ENCODE assay signal across 8 cellular contexts in the genomic region with DNA sequence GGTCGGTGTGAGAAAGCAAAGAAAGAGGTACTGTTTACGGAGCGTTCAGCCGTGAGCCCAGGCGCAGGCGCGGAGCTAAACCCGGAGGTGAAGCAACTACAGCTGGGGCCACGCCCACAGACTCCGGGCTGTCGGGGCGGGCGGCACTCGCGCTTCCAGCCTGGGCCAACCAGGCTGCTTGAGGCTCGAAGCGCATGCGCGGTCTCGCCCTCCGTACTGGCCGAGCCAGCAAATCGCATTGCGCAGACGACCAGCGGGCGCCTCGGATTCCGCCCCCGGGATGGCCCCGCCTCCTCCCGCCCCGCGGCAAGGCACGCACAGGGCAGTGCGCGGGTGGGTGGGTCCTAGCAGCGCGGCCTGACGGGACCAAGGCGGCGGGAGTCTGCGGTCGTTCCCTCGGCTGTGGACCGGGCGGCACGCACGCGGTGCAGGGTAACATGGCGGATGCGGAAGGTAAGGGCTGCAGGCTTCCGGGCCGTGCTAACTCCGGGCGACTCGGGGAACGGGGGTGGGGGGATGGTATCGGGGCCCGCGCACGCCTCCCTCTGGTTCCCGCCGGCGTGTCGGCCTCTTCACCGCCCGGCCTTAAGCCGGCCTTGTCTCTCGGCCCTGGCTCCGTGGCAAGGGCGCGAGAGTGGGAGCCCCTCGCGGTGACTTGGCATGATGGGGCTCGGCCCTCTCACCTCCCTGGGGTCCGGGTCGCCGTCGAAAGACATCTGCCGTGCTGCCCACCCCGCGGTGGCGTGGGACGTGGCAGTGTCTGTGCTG. TPM values are rescaled to one million over a fixed set of nuclear protein-coding genes. Genes with fewer than 3 reads are reported as not detected.
DNase-seq lines count a peak whose midpoint lies in the region; ATAC-seq and TF ChIP-seq lines count a peak whose summit lies in the region.

A gene (plus strand): TSS at position 336 of the 768 bp plus-strand sequence. CDS start 102 bp downstream, at position 438.

- peak within 1 kb of the TSS; percentile 91 for H3K4me3 Mint-ChIP-seq in CD4-positive, alpha-beta T cell
- peak within 1 kb of the TSS; percentile 86 for H3K4me3 Mint-ChIP-seq in activated CD4-positive, alpha-beta memory T cell treated with anti-CD3 and anti-CD28 coated beads, Interleukin-2, amount 10 ng/mL, durations not matched to agents 7 days and 5 days

- peaks cover 24% of the 10 kb centered on the region for H3K36me3 ChIP-seq in lower lobe of right lung

- peak within 1 kb of the TSS; percentile 95 for H3K27ac Mint-ChIP-seq in CD4-positive, alpha-beta T cell
- peak within 1 kb of the TSS; percentile 86 for H3K27ac Mint-ChIP-seq in activated CD4-positive, alpha-beta memory T cell treated with anti-CD3 and anti-CD28 coated beads, Interleukin-2, amount 10 ng/mL, durations not matched to agents 7 days and 5 days

- CTCF ChIA-PET in CD4-positive, alpha-beta T cell (lab: Charles Lee), result interaction anchor here (1.1 kb wide), 2 partner anchors 14 kb away, joined by 4 to 5 read pairs; no protein-coding TSS in a partner anchor
- CTCF ChIA-PET in activated CD4-positive, alpha-beta memory T cell treated with anti-CD3 and anti-CD28 coated beads, Interleukin-2, amount 10 ng/mL, durations not matched to agents 7 days and 5 days (lab: Charles Lee), result interaction anchor here (0.6 to 2.3 kb wide), 6 partner anchors 11 to 79 kb away, joined by 3 to 10 read pairs (median 4); a partner anchor contains a TSS

- H3K4me1 Mint-ChIP-seq in CD4-positive, alpha-beta T cell (ENCODE audit: low read depth), result peaks cover 23% of the 10 kb centered on the region
- peaks cover 44% of the 10 kb centered on the region for H3K4me1 Mint-ChIP-seq in activated CD4-positive, alpha-beta memory T cell treated with anti-CD3 and anti-CD28 coated beads, Interleukin-2, amount 10 ng/mL, durations not matched to agents 7 days and 5 days

- no peaks in the 10 kb centered on the region for H3K9me3 Mint-ChIP-seq in CD4-positive, alpha-beta T cell
- H3K9me3 Mint-ChIP-seq in activated CD4-positive, alpha-beta memory T cell treated with anti-CD3 and anti-CD28 coated beads, Interleukin-2, amount 10 ng/mL, durations not matched to agents 7 days and 5 days, result no peaks in the 10 kb centered on the region

- H3K4me1 ChIP-seq in lower lobe of right lung, result no peaks in the 10 kb centered on the region

- DNase-seq in CD4-positive, alpha-beta T cell, result peak; percentile 86 to 95 (median 92)
- peak; percentile 92 for DNase-seq in NCI-H82 treated with DMSO at 0.1 percent for 48 hours (lab: John Stamatoyannopoulos, UW; ENCODE audit: unreplicated experiment)
- DNase-seq in activated CD4-positive, alpha-beta memory T cell treated with anti-CD3 and anti-CD28 coated beads, Interleukin-2, amount 10 ng/mL, durations not matched to agents 7 days and 5 days, result peak; percentile 95
- peak; percentile 94 for DNase-seq in ecto neural progenitor cell (ENCODE audit: low spot score)
- DNase-seq in lower lobe of right lung, result peak; percentile 98
- peak; percentile 85 to 94 (median 89) for DNase-seq in stimulated activated CD4-positive, alpha-beta T cell treated with anti-CD3 and anti-CD28 coated beads, TNF-alpha, amount 100 ng/mL, for 24 hours (ENCODE audit: low read depth in 3 of 3)

- H3K4me3 ChIP-seq in lower lobe of right lung, result peak within 1 kb of the TSS; percentile 70

- peaks cover 34% of the 10 kb centered on the region for H3K36me3 Mint-ChIP-seq in CD4-positive, alpha-beta T cell (ENCODE audit: low read depth)
- peaks cover 28% of the 10 kb centered on the region for H3K36me3 Mint-ChIP-seq in activated CD4-positive, alpha-beta memory T cell treated with anti-CD3 and anti-CD28 coated beads, Interleukin-2, amount 10 ng/mL, durations not matched to agents 7 days and 5 days (ENCODE audit: low read depth)

- no peak for TF ChIP-seq CTCF in CD4-positive, alpha-beta T cell (IDR thresholded peaks at IDR 0.05)
- peak; percentile 27 for TF ChIP-seq CTCF in lower lobe of right lung (IDR thresholded peaks at IDR 0.05)

- POLR2A ChIA-PET in CD4-positive, alpha-beta T cell (lab: Charles Lee), result interaction anchor here (0.7 to 2.5 kb wide), 12 partner anchors 9 to 1098 kb away, joined by 3 to 58 read pairs (median 4); a partner anchor contains a TSS
- POLR2A ChIA-PET in activated CD4-positive, alpha-beta memory T cell treated with anti-CD3 and anti-CD28 coated beads, Interleukin-2, amount 10 ng/mL, durations not matched to agents 7 days and 5 days (lab: Charles Lee), result interaction anchor here (0.7 to 3.0 kb wide), 13 partner anchors 10 to 364 kb away, joined by 3 to 39 read pairs (median 4); a partner anchor contains a TSS

- H3K27ac ChIP-seq in CD4-positive, alpha-beta T cell (ENCODE audit: low read depth, low read length), result peak within 1 kb of the TSS; percentile 57
- peak within 1 kb of the TSS; percentile 78 for H3K27ac ChIP-seq in lower lobe of right lung

- H3K27me3 ChIP-seq in CD4-positive, alpha-beta T cell (ENCODE audit: control insufficient read depth, insufficient read depth, low read length), result no peaks in the 10 kb centered on the region
- no peaks in the 10 kb centered on the region for H3K27me3 ChIP-seq in lower lobe of right lung (ENCODE audit: low read depth)

- intact Hi-C loops in CD4-positive, alpha-beta T cell (cut with DNase I, micrococcal nuclease), result loop anchor here (2.0 kb wide), 2 partner anchors 42 to 78 kb away; a partner anchor contains a TSS
- intact Hi-C loops in lower lobe of right lung (cut with DNase I), result no loop called here

- no peaks in the 10 kb centered on the region for H3K27me3 Mint-ChIP-seq in CD4-positive, alpha-beta T cell
- H3K27me3 Mint-ChIP-seq in activated CD4-positive, alpha-beta memory T cell treated with anti-CD3 and anti-CD28 coated beads, Interleukin-2, amount 10 ng/mL, durations not matched to agents 7 days and 5 days, result no peaks in the 10 kb centered on the region

- peak; percentile 87 for ATAC-seq in CD4-positive, alpha-beta T cell (ENCODE audit: poor library complexity)
- peak; percentile 75 for ATAC-seq in GM19438 (IDR thresholded peaks at IDR 0.05; ENCODE audit: low read depth, unreplicated experiment)
- peak; percentile 58 for ATAC-seq in HG03575 (IDR thresholded peaks at IDR 0.05; ENCODE audit: extremely low read depth, insufficient number of reproducible peaks, low FRiP score, unreplicated experiment)
- ATAC-seq in lower lobe of right lung, result peak; percentile 98

- H3K9me3 ChIP-seq in CD4-positive, alpha-beta T cell (ENCODE audit: control insufficient read depth, low read length), result no peaks in the 10 kb centered on the region
- H3K9me3 ChIP-seq in lower lobe of right lung, result no peaks in the 10 kb centered on the region

RNA-seq across cellular contexts. Expression of the gene that starts here (rescaled TPM):
- 10 to 100 TPM; 51.7 to 58.6 TPM for total RNA-seq in CD4-positive, alpha-beta T cell
- total RNA-seq in activated CD4-positive, alpha-beta memory T cell treated with anti-CD3 and anti-CD28 coated beads, Interleukin-2, amount 10 ng/mL, durations not matched to agents 7 days and 5 days, result 10 to 100 TPM; 46.8 to 50.4 TPM
- total RNA-seq in lower lobe of right lung, result 26.1 TPM

Comparison
In these comparisons a context has a peak if more than half of its experiments do, and no peak if none do; other contexts are left out.
1. Peak in every context shown above with its lines: DNase-seq, ATAC-seq, H3K4me3 ChIP-seq and H3K27ac ChIP-seq.